ENCODE assay signal across 9 cellular contexts in genomic region chr6:85015396-85015990, GRCh38.
DNase-seq lines count a peak whose midpoint lies in the region; ATAC-seq and TF ChIP-seq lines count a peak whose summit lies in the region.
"Had no signal": no experiment of that assay in that cellular context is flagged by ENCODE, and none has a peak within 500 bp of the region (broad histone marks: within the 10 kb centered on the region; RNA-seq: fewer than 3 reads in every experiment).

No MANE protein-coding gene starts in this region.

- no peak overlapping the region for H3K4me3 Mint-ChIP-seq in CD14-positive monocyte

- H3K27ac Mint-ChIP-seq in CD14-positive monocyte: no peak overlapping the region

- intact Hi-C loops in CD14-positive monocyte (cut with micrococcal nuclease): no loop called here

- H3K36me3 Mint-ChIP-seq in CD14-positive monocyte: no peaks in the 10 kb centered on the region

- ATAC-seq in GM19023 (IDR thresholded peaks at IDR 0.05; ENCODE audit: unreplicated experiment): peak; percentile 85
- ATAC-seq in HG03432 (IDR thresholded peaks at IDR 0.05; ENCODE audit: unreplicated experiment): peak; percentile 87
- ATAC-seq: left colon had no signal

- H3K9me3 Mint-ChIP-seq in CD14-positive monocyte: peaks cover 0 to 4% (median 1%) of the 10 kb centered on the region in 7 donors

- DNase-seq in CD14-positive monocyte (ENCODE audit: low spot score) (no peak), SKM-1 (lab: John Stamatoyannopoulos, UW; ENCODE audit: unreplicated experiment) (peak; percentile 5), foreskin fibroblast (peak; percentile 33 to 85), retina (peak; percentile 61)
- no peak for DNase-seq in activated effector memory CD4-positive, alpha-beta T cell treated with Interleukin-2 at 50 U/mL for 16 hours
- no peak for DNase-seq in stimulated activated CD4-positive, alpha-beta T cell treated with anti-CD3 and anti-CD28 coated beads, Interleukin-4, amount 100 ng/mL, for 4 hours

- no peaks in the 10 kb centered on the region for H3K4me1 Mint-ChIP-seq in CD14-positive monocyte

- peak; percentile 34 for TF ChIP-seq CTCF in CD14-positive monocyte (IDR thresholded peaks at IDR 0.05)
- peak; percentile 58 for TF ChIP-seq CTCF in foreskin fibroblast (IDR thresholded peaks at IDR 0.05; ENCODE audit: low read depth, low read length)

- H3K27me3 Mint-ChIP-seq in CD14-positive monocyte (ENCODE audit: low read depth in 3 of 3): peaks cover 0 to 4% (median 4%) of the 10 kb centered on the region in 3 donors

- no peak overlapping the region for H3K4me3 ChIP-seq in foreskin fibroblast (ENCODE audit: low read depth in 1 of 2, low read length in 2 of 2)

Comparison
In these comparisons a context has a peak if more than half of its experiments do, and no peak if none do; other contexts are left out.
1. DNase-seq: peak in SKM-1 (single experiment), foreskin fibroblast (2 of 2) and retina (single experiment); none in CD14-positive monocyte (single experiment), activated effector memory CD4-positive, alpha-beta T cell treated with Interleukin-2 at 50 U/mL for 16 hours (single experiment) and stimulated activated CD4-positive, alpha-beta T cell treated with anti-CD3 and anti-CD28 coated beads, Interleukin-4, amount 100 ng/mL, for 4 hours (0 of 2).